Comparison of ENCODE assay signal across 11 cellular contexts in the genomic region with DNA sequence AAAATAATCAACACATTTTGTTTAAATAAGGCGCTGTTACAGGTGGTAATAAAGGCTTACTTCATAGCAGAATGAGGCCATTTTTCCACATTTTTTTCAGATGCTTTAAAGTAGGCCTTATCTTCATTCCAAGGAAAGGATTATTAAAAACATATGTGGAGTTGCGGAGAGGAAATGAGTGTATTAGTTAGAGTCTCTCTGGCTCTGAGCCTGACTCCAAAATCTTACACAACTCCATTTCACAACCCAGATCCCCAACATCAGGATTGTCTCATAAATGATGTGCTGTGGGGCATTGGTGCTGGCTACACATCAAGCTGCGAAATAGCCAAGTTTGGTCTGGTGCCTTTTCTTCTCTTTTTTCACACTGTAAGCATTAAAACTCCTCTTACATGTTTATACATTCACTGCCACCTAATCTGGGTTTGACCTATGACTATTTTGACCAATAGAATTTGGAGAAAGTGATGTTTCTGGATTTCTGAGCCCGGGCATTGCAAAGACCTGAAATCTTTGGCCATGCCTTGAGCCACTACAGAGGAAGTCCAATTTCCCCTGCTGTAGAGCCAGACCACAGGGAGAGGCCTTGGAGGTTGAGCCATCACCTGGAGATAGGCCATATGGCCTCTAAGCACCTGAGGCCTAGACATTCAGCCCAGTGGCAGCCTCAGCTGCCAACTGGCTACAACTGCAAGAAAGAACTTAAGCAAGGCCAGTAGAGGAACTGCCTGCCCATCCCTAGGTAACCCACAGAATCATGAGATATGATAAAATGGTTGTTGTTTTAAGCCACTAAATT. TPM values are rescaled to one million over a fixed set of nuclear protein-coding genes. Genes with fewer than 3 reads are reported as not detected.
DNase-seq lines count a peak whose midpoint lies in the region; ATAC-seq and TF ChIP-seq lines count a peak whose summit lies in the region.
"Had no signal": no experiment of that assay in that cellular context is flagged by ENCODE, and none has a peak within 500 bp of the region (broad histone marks: within the 10 kb centered on the region; RNA-seq: fewer than 3 reads in every experiment).

No MANE protein-coding gene starts in this region.

- DNase-seq in AG08395 (ENCODE audit: low spot score): peak; percentile 88
- peak; percentile 42 for DNase-seq in NOMO-1 treated with DMSO at 0.1 percent for 48 hours (lab: John Stamatoyannopoulos, UW; ENCODE audit: unreplicated experiment)
- DNase-seq in epithelial cell of esophagus (ENCODE audit: low read depth): peak; percentile 67
- no peak for DNase-seq in omental fat pad (ENCODE audit: low spot score)
- no peak for DNase-seq in left lobe of liver (ENCODE audit: low spot score)
- DNase-seq: activated CD4-positive, alpha-beta T cell treated with anti-CD3 and anti-CD28 coated beads, Interleukin-2, amount 10 ng/mL, durations not matched to agents 7 days and 5 days; activated naive CD8-positive, alpha-beta T cell treated with anti-CD3 and anti-CD28 coated beads, Interleukin-2, amount 10 ng/mL, durations not matched to agents 7 days and 5 days; BE2C had no signal

- ATAC-seq in omental fat pad (ENCODE audit: low FRiP score) (peak; percentile 82), GM21737 (IDR thresholded peaks at IDR 0.05; ENCODE audit: unreplicated experiment) (no peak), GM18870 (IDR thresholded peaks at IDR 0.05; ENCODE audit: unreplicated experiment) (no peak), left lobe of liver (no peak), HG03039 (IDR thresholded peaks at IDR 0.05; ENCODE audit: unreplicated experiment) (no peak)

- no peak overlapping the region for H3K4me3 ChIP-seq in epithelial cell of esophagus (ENCODE audit: low read length)

- TF ChIP-seq CTCF in epithelial cell of esophagus (IDR thresholded peaks at IDR 0.05; ENCODE audit: insufficient read depth, low read depth, low read length, missing control alignments) (no peak), omental fat pad (IDR thresholded peaks at IDR 0.05) (no peak)

RNA-seq across cellular contexts. Expression of a gene that starts 16.7 kb away (rescaled TPM):
- total RNA-seq in omental fat pad (10 to 100 TPM; 42.3 to 79.5 (median 69.8) TPM), left lobe of liver (2.9 TPM)
- total RNA-seq: activated CD4-positive, alpha-beta T cell treated with anti-CD3 and anti-CD28 coated beads, Interleukin-2, amount 10 ng/mL, durations not matched to agents 7 days and 5 days; activated naive CD8-positive, alpha-beta T cell treated with anti-CD3 and anti-CD28 coated beads, Interleukin-2, amount 10 ng/mL, durations not matched to agents 7 days and 5 days had no signal

Comparison
In these comparisons a context has a peak if more than half of its experiments do, and no peak if none do; other contexts are left out.
1. DNase-seq: peak in AG08395 (single experiment), NOMO-1 treated with DMSO at 0.1 percent for 48 hours (single experiment) and epithelial cell of esophagus (single experiment); none in omental fat pad (single experiment) and left lobe of liver (single experiment).
2. RNA of a gene that starts 16.7 kb away (total RNA-seq): 42.3 to 79.5 TPM in omental fat pad; 2.9 TPM in left lobe of liver (single experiment); every median in the first group is over 10 times any median in the second.